ENCODE assay signal across 28 cellular contexts in genomic region chr3:161244538-161244937, GRCh38.
"Had no signal": no experiment of that assay in that cellular context is flagged by ENCODE, and none has a peak within 500 bp of the region (broad histone marks: within the 10 kb centered on the region; RNA-seq: fewer than 3 reads in every experiment).

No MANE protein-coding gene starts in this region.

- H3K4me3 Mint-ChIP-seq: activated B cell treated with CpG ODN at 0.5 μM for 24 hours; activated CD8-positive, alpha-beta T cell treated with anti-CD3 and anti-CD28 coated beads for 36 hours; activated naive CD8-positive, alpha-beta T cell; activated T-cell treated with anti-CD3 and anti-CD28 coated beads, Interleukin-2, amount 50 U/mL, for 4 hours; activated T-helper 17 cell treated with anti-CD3 and anti-CD28 coated beads, Interleukin-2, amount 50 U/mL, for 72 hours; T-helper 1 cell treated with Interleukin-12 subunit alpha and Interleukin-12 subunit beta and Interleukin-4 antibody, amounts not matched to agents 30 μg/mL and 1 μg/mL, for 36 hours; T-helper 2 cell treated with Interferon-gamma antibody and Interleukin-4, amounts not matched to agents 5 μg/mL and 100 μg/mL, for 36 hours had no signal

- H3K27ac Mint-ChIP-seq: activated B cell treated with CpG ODN at 0.5 μM for 24 hours; activated CD8-positive, alpha-beta T cell treated with anti-CD3 and anti-CD28 coated beads for 36 hours; activated naive CD8-positive, alpha-beta T cell; activated T-helper 17 cell treated with anti-CD3 and anti-CD28 coated beads, Interleukin-2, amount 50 U/mL, for 72 hours; T-helper 1 cell treated with Interleukin-12 subunit alpha and Interleukin-12 subunit beta and Interleukin-4 antibody, amounts not matched to agents 30 μg/mL and 1 μg/mL, for 36 hours; T-helper 2 cell treated with Interferon-gamma antibody and Interleukin-4, amounts not matched to agents 5 μg/mL and 100 μg/mL, for 36 hours had no signal

- ATAC-seq: activated CD4-positive, CD25-positive, alpha-beta regulatory T cell treated with anti-CD3 and anti-CD28 coated beads, Interleukin-2, amount 50 U/mL, for 24 hours; activated CD8-positive, alpha-beta T cell treated with anti-CD3 and anti-CD28 coated beads for 36 hours; activated T-cell treated with anti-CD3 and anti-CD28 coated beads, Interleukin-2, amount 50 U/mL, for 4 hours; activated T-helper 17 cell treated with anti-CD3 and anti-CD28 coated beads, Interleukin-2, amount 50 U/mL, for 72 hours; esophagus mucosa; heart right ventricle had no signal

- H3K4me1 Mint-ChIP-seq: activated B cell treated with CpG ODN at 0.5 μM for 24 hours; activated T-helper 17 cell treated with anti-CD3 and anti-CD28 coated beads, Interleukin-2, amount 50 U/mL, for 72 hours had no signal

- DNase-seq: activated B cell treated with CpG ODN at 0.5 μM for 24 hours; activated CD4-positive, alpha-beta T cell treated with anti-CD3 and anti-CD28 coated beads for 48 hours; activated CD4-positive, alpha-beta T cell treated with anti-CD3 and anti-CD28 coated beads, Interleukin-2, amount 50 U/mL, for 1 hour; activated CD4-positive, alpha-beta T cell treated with anti-CD3 and anti-CD28 coated beads, Interleukin-2, amount 50 U/mL, for 48 hours; activated CD8-positive, alpha-beta memory T cell treated with anti-CD3 and anti-CD28 coated beads for 24 hours; activated CD8-positive, alpha-beta T cell treated with anti-CD3 and anti-CD28 coated beads for 36 hours; activated effector memory CD4-positive, alpha-beta T cell treated with Interleukin-2 at 50 U/mL for 16 hours; activated gamma-delta T cell treated with Interleukin-2 at 50 U/mL for 16 hours; activated naive CD4-positive, alpha-beta T cell treated with anti-CD3 and anti-CD28 coated beads, Interleukin-2, amount 50 U/mL, for 16 hours; activated naive CD4-positive, alpha-beta T cell treated with Interleukin-2 at 50 U/mL for 16 hours; activated T-cell treated with anti-CD3 and anti-CD28 coated beads, Interleukin-2, amount 50 U/mL, for 4 hours; amniotic stem cell; anterior cingulate cortex; brain microvascular endothelial cell; caudate nucleus; cerebellar nuclear complex; colonic mucosa; effector CD8-positive, alpha-beta T cell; foreskin fibroblast; heart right ventricle; T1000; WERI-Rb-1 had no signal

- H3K27me3 Mint-ChIP-seq: activated B cell treated with CpG ODN at 0.5 μM for 24 hours; activated CD8-positive, alpha-beta T cell treated with anti-CD3 and anti-CD28 coated beads for 36 hours; activated naive CD8-positive, alpha-beta T cell; activated T-helper 17 cell treated with anti-CD3 and anti-CD28 coated beads, Interleukin-2, amount 50 U/mL, for 72 hours had no signal

- H3K9me3 Mint-ChIP-seq: activated B cell treated with CpG ODN at 0.5 μM for 24 hours; activated CD8-positive, alpha-beta T cell treated with anti-CD3 and anti-CD28 coated beads for 36 hours; activated T-cell treated with anti-CD3 and anti-CD28 coated beads, Interleukin-2, amount 50 U/mL, for 4 hours; activated T-helper 17 cell treated with anti-CD3 and anti-CD28 coated beads, Interleukin-2, amount 50 U/mL, for 72 hours; T-helper 1 cell treated with Interleukin-12 subunit alpha and Interleukin-12 subunit beta and Interleukin-4 antibody, amounts not matched to agents 30 μg/mL and 1 μg/mL, for 36 hours; T-helper 2 cell treated with Interferon-gamma antibody and Interleukin-4, amounts not matched to agents 5 μg/mL and 100 μg/mL, for 36 hours had no signal
